20 cellular contexts compared by ENCODE assay signal in genomic region chr6:47977314-47977713, GRCh38.
"Had no signal": no experiment of that assay in that cellular context is flagged by ENCODE, and none has a peak within 500 bp of the region (broad histone marks: within the 10 kb centered on the region; RNA-seq: fewer than 3 reads in every experiment).

No MANE protein-coding gene starts in this region.

- H3K9me3 ChIP-seq: tibial artery had no signal

- H3K4me1 ChIP-seq: adrenal gland, tibial artery had no signal

- H3K27me3 ChIP-seq: adrenal gland, tibial artery had no signal

- H3K4me3 ChIP-seq: adrenal gland, lung, tibial artery had no signal

- H3K27ac ChIP-seq: adrenal gland, tibial artery had no signal

- FAIRE-seq: astrocyte, bronchial epithelial cell, islet of Langerhans had no signal

- H3K36me3 ChIP-seq: adrenal gland, tibial artery had no signal

- DNase-seq: activated CD4-positive, alpha-beta T cell treated with anti-CD3 and anti-CD28 coated beads, Interleukin-2, amount 10 ng/mL, durations not matched to agents 7 days and 5 days; activated CD8-positive, alpha-beta memory T cell treated with anti-CD3 and anti-CD28 coated beads, Interleukin-2, amount 50 U/mL, for 4 hours; activated effector memory CD4-positive, alpha-beta T cell treated with anti-CD3 and anti-CD28 coated beads, Interleukin-2, amount 50 U/mL, for 16 hours; activated naive CD4-positive, alpha-beta T cell treated with anti-CD3 and anti-CD28 coated beads, Interleukin-2, amount 50 U/mL, for 16 hours; activated T-cell treated with anti-CD3 and anti-CD28 coated beads, Interleukin-2, amount 50 U/mL, for 4 hours; adrenal gland; dermis blood vessel endothelial cell; effector memory CD8-positive, alpha-beta T cell; left colon; right cardiac atrium; stimulated activated CD4-positive, alpha-beta T cell treated with anti-CD3 and anti-CD28 coated beads, Interleukin-2, amount 100 ng/mL, for 24 hours; stimulated activated naive CD4-positive, alpha-beta T cell treated with Interleukin-2 at 50 U/mL for 16 hours; substantia nigra; T-helper 1 cell; T1000; tibial artery had no signal
